8 cellular contexts compared by ENCODE assay signal in the genomic region with DNA sequence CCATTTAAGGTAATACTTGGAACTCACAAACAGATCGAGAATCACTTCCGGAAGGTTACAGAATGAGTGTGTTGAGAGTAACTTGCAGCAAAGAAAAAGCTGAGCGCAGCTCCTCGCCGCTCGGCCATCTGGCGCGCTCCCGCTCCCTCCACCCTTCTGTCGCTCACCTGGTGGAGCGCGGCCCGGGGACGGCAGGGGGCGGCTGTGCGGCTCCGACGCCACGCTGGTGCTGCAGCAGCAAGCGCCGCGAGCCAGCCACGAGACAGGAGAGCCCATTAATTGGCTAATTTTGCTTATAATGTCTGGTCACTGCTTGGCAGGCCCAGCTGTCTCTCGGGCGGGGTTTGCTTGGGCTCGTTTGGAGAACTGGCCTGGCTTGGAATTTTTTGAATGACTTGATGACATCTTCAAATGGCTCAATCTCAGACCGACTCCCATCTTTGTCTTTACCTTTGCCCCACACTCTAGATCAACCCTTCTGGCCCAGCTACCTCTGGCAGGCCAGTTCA.
DNase-seq lines count a peak whose midpoint lies in the region; ATAC-seq and TF ChIP-seq lines count a peak whose summit lies in the region.

No MANE protein-coding gene starts in this region.

- intact Hi-C loops in esophagus squamous epithelium (cut with DNase I), result no loop called here

- H3F3A ChIP-seq in neural cell (ENCODE audit: insufficient read depth, low read length, poor library complexity, severe bottlenecking), result no peaks in the 10 kb centered on the region

- H3K79me2 ChIP-seq in neural cell (replicated peaks; ENCODE audit: insufficient read depth, low read length), result no peaks in the 10 kb centered on the region

- TF ChIP-seq EP300 in neural cell (conservative IDR thresholded peaks at IDR 0.05; ENCODE audit: poor library complexity, severe bottlenecking), result no peak

- H3K36me3 ChIP-seq in neural cell (ENCODE audit: insufficient read depth, low read length), result no peaks in the 10 kb centered on the region
- H3K36me3 ChIP-seq in esophagus squamous epithelium, result no peaks in the 10 kb centered on the region

- H3K4me2 ChIP-seq in neural cell (ENCODE audit: low read length), result no peak overlapping the region

- H3K27me3 ChIP-seq in neural cell (ENCODE audit: insufficient read depth, low read depth, low read length), result no peaks in the 10 kb centered on the region
- no peaks in the 10 kb centered on the region for H3K27me3 ChIP-seq in esophagus squamous epithelium

- H3K4me3 ChIP-seq in coronary artery, result peak overlapping the region; percentile 59
- H3K4me3 ChIP-seq in neural cell (ENCODE audit: low read length), result peak overlapping the region; percentile 41
- H3K4me3 ChIP-seq in esophagus squamous epithelium, result peak overlapping the region in 2 of 4 donors; percentile 25 to 48

- H3K9me3 ChIP-seq in neural cell (ENCODE audit: low read length) (no peaks in the 10 kb centered on the region), esophagus squamous epithelium (no peaks in the 10 kb centered on the region)

- 17 to 33% methylated on average over 11 to 27 of the region's 27 CpGs for WGBS in esophagus squamous epithelium, 2 donors

- DNase-seq in DMS153 treated with DMSO at 0.1 percent for 48 hours (lab: John Stamatoyannopoulos, UW; ENCODE audit: unreplicated experiment) (peak; percentile 42), NCI-H526 treated with DMSO at 0.1 percent for 48 hours (lab: John Stamatoyannopoulos, UW) (peak; percentile 55), coronary artery (ENCODE audit: low spot score) (no peak), esophagus squamous epithelium (lab: John Stamatoyannopoulos, UW) (no peak), GOT3 (lab: John Stamatoyannopoulos, UW) (no peak)

- ATAC-seq in GM21576 (IDR thresholded peaks at IDR 0.05; ENCODE audit: unreplicated experiment) (peak; percentile 71), GM21737 (IDR thresholded peaks at IDR 0.05; ENCODE audit: unreplicated experiment) (no peak)

- H3K4me1 ChIP-seq in esophagus squamous epithelium, result peaks cover 0 to 39% (median 3%) of the 10 kb centered on the region in 3 donors

- no peaks in the 10 kb centered on the region for H3K9me2 ChIP-seq in neural cell (ENCODE audit: insufficient read depth, low read length)

- H4K20me1 ChIP-seq in neural cell (ENCODE audit: insufficient read depth), result no peaks in the 10 kb centered on the region

- H3K9ac ChIP-seq in neural cell (ENCODE audit: low read length), result no peak overlapping the region

- H3K27ac ChIP-seq in coronary artery (no peak overlapping the region), neural cell (ENCODE audit: low read length) (no peak overlapping the region), esophagus squamous epithelium (no peak overlapping the region)

- TF ChIP-seq CTCF in coronary artery (IDR thresholded peaks at IDR 0.05) (no peak), neural cell (IDR thresholded peaks at IDR 0.05; ENCODE audit: poor library complexity, severe bottlenecking) (peak; percentile 56), esophagus squamous epithelium (IDR thresholded peaks at IDR 0.05) (peak in 2 of 6 experiments; percentile 21 to 44)

- TF ChIP-seq RAD21 in neural cell (conservative IDR thresholded peaks at IDR 0.05), result peak; percentile 53

- H2AFZ ChIP-seq in neural cell (ENCODE audit: low read depth, low read length), result no peak overlapping the region

- no peak for TF ChIP-seq POLR2A in esophagus squamous epithelium (IDR thresholded peaks at IDR 0.05)

TF ChIP-seq in neural cell, 6 proteins besides CTCF, POLR2A, EP300 and RAD21:
- TF ChIP-seq SMC3 (conservative IDR thresholded peaks at IDR 0.05; ENCODE audit: poor library complexity) (peak; percentile 49), MXI1 (conservative IDR thresholded peaks at IDR 0.05; ENCODE audit: poor library complexity, severe bottlenecking) (no peak)

Comparison
In these comparisons a context has a peak if more than half of its experiments do, and no peak if none do; other contexts are left out.
1. DNase-seq: peak in DMS153 treated with DMSO at 0.1 percent for 48 hours (single experiment) and NCI-H526 treated with DMSO at 0.1 percent for 48 hours (single experiment); none in coronary artery (single experiment), esophagus squamous epithelium (single experiment) and GOT3 (single experiment).